ENCODE assay signal across 17 cellular contexts in genomic region chr21:15742694-15743093, GRCh38.
"Had no signal": no experiment of that assay in that cellular context is flagged by ENCODE, and none has a peak within 500 bp of the region (broad histone marks: within the 10 kb centered on the region; RNA-seq: fewer than 3 reads in every experiment).

No MANE protein-coding gene starts in this region.

- H3K9me3 ChIP-seq: left lung, ovary, sigmoid colon, thoracic aorta had no signal

- H3K27me3 ChIP-seq: cardiac muscle cell, left lung, ovary, sigmoid colon had no signal

- H3K9me3 Mint-ChIP-seq: neural crest cell; stimulated activated effector memory CD8-positive, alpha-beta T cell treated with anti-CD3 and anti-CD28 coated beads, Interleukin-12 subunit alpha, Interleukin-12 subunit beta, amount 100 ng/mL, for 72 hours had no signal

- H3K27ac ChIP-seq: ovary, sigmoid colon, thoracic aorta had no signal

- H3K36me3 ChIP-seq: cardiac muscle cell, ovary, sigmoid colon, thoracic aorta had no signal

- H3K4me3 ChIP-seq: cardiac muscle cell, left lung, ovary, sigmoid colon, thoracic aorta had no signal

- ATAC-seq: activated CD4-positive, alpha-beta T cell treated with anti-CD3 and anti-CD28 coated beads for 36 hours; activated CD8-positive, alpha-beta memory T cell treated with anti-CD3 and anti-CD28 coated beads, Interleukin-2, amount 10 ng/mL, durations not matched to agents 7 days and 5 days; stimulated activated effector memory CD8-positive, alpha-beta T cell treated with anti-CD3 and anti-CD28 coated beads, Interleukin-12 subunit alpha, Interleukin-12 subunit beta, amount 100 ng/mL, for 72 hours had no signal

- DNase-seq: activated CD4-positive, alpha-beta T cell treated with anti-CD3 and anti-CD28 coated beads for 36 hours; activated CD4-positive, alpha-beta T cell treated with anti-CD3 and anti-CD28 coated beads, Interleukin-2, amount 50 U/mL, for 48 hours; activated CD8-positive, alpha-beta memory T cell treated with anti-CD3 and anti-CD28 coated beads, Interleukin-2, amount 10 ng/mL, durations not matched to agents 7 days and 5 days; activated naive CD4-positive, alpha-beta T cell; activated naive CD8-positive, alpha-beta T cell treated with anti-CD3 and anti-CD28 coated beads, Interleukin-2, amount 10 ng/mL, durations not matched to agents 7 days and 5 days; amygdala; head of caudate nucleus; mammary epithelial cell; ovary; sigmoid colon; stimulated activated CD4-positive, alpha-beta T cell treated with anti-CD3 and anti-CD28 coated beads, Interleukin-4, amount 100 ng/mL, for 24 hours had no signal

- H3K27me3 Mint-ChIP-seq: activated CD4-positive, alpha-beta T cell treated with anti-CD3 and anti-CD28 coated beads for 36 hours; activated CD8-positive, alpha-beta memory T cell treated with anti-CD3 and anti-CD28 coated beads, Interleukin-2, amount 10 ng/mL, durations not matched to agents 7 days and 5 days; activated naive CD8-positive, alpha-beta T cell treated with anti-CD3 and anti-CD28 coated beads, Interleukin-2, amount 10 ng/mL, durations not matched to agents 7 days and 5 days had no signal

- H3K4me3 Mint-ChIP-seq: activated CD4-positive, alpha-beta T cell treated with anti-CD3 and anti-CD28 coated beads for 36 hours; activated CD8-positive, alpha-beta memory T cell treated with anti-CD3 and anti-CD28 coated beads, Interleukin-2, amount 10 ng/mL, durations not matched to agents 7 days and 5 days; activated naive CD8-positive, alpha-beta T cell treated with anti-CD3 and anti-CD28 coated beads, Interleukin-2, amount 10 ng/mL, durations not matched to agents 7 days and 5 days; neural crest cell; stimulated activated effector memory CD8-positive, alpha-beta T cell treated with anti-CD3 and anti-CD28 coated beads, Interleukin-12 subunit alpha, Interleukin-12 subunit beta, amount 100 ng/mL, for 72 hours; T-helper 2 cell treated with Interferon-gamma antibody and Interleukin-4, amounts not matched to agents 5 μg/mL and 100 μg/mL, for 36 hours had no signal

- H3K27ac Mint-ChIP-seq: activated CD4-positive, alpha-beta T cell treated with anti-CD3 and anti-CD28 coated beads for 36 hours; activated CD8-positive, alpha-beta memory T cell treated with anti-CD3 and anti-CD28 coated beads, Interleukin-2, amount 10 ng/mL, durations not matched to agents 7 days and 5 days had no signal
